In genomic region chr10:11824376-11824775, GRCh38 we compare ENCODE assay signal across 12 cellular contexts. TPM values are rescaled to one million over a fixed set of nuclear protein-coding genes. Genes with fewer than 3 reads are reported as not detected.
DNase-seq lines count a peak whose midpoint lies in the region; ATAC-seq, FAIRE-seq and TF ChIP-seq lines count a peak whose summit lies in the region.
"Had no signal": no experiment of that assay in that cellular context is flagged by ENCODE, and none has a peak within 500 bp of the region (broad histone marks: within the 10 kb centered on the region; RNA-seq: fewer than 3 reads in every experiment).

No MANE protein-coding gene starts in this region.

- H4K5ac ChIP-seq in mesendoderm (ENCODE audit: low read length) = no peak overlapping the region

- H3K4me2 ChIP-seq in mesendoderm (ENCODE audit: low read length) = peak overlapping the region; percentile 26

- no peak overlapping the region for H3K23ac ChIP-seq in mesendoderm (ENCODE audit: low read length)

- peaks cover 14% of the 10 kb centered on the region for H3K79me1 ChIP-seq in mesendoderm (ENCODE audit: low read length)

- H3K4me1 ChIP-seq in ACC112 (ENCODE audit: control insufficient read depth, insufficient read depth, low read length, unreplicated experiment) = peaks cover 10% of the 10 kb centered on the region
- H3K4me1 ChIP-seq in HUES48 (ENCODE audit: control insufficient read depth, insufficient read depth, low read length) = peaks cover 12% of the 10 kb centered on the region
- peaks cover 14% of the 10 kb centered on the region for H3K4me1 ChIP-seq in mesendoderm (ENCODE audit: control insufficient read depth, low read depth, low read length)

- DNase-seq in bronchial epithelial cell (ENCODE audit: low read depth) (peak; percentile 50), mesendoderm (no peak), GM19238 (ENCODE audit: insufficient read length, low spot score) (no peak), medulla oblongata (ENCODE audit: extremely low spot score) (no peak)
- DNase-seq: activated CD4-positive, CD25-positive, alpha-beta regulatory T cell; DMS 273 treated with DMSO at 0.1 percent for 48 hours; NCI-H510A had no signal

- no peak for ATAC-seq in HG03439 (IDR thresholded peaks at IDR 0.05; ENCODE audit: unreplicated experiment)
- ATAC-seq in GM18511 (IDR thresholded peaks at IDR 0.05; ENCODE audit: unreplicated experiment) = no peak

- peak overlapping the region; percentile 90 for H2AFZ ChIP-seq in ACC112 (ENCODE audit: low read length, unreplicated experiment)

- no peak overlapping the region for H3K9ac ChIP-seq in HUES48 (ENCODE audit: low read depth, low read length)
- peak overlapping the region; percentile 82 for H3K9ac ChIP-seq in mesendoderm (ENCODE audit: low read length)

- H3K36me3 ChIP-seq in ACC112 (ENCODE audit: insufficient read depth, low read length) (no peaks in the 10 kb centered on the region), HUES48 (ENCODE audit: control insufficient read depth, insufficient read depth, low read length) (no peaks in the 10 kb centered on the region), bronchial epithelial cell (ENCODE audit: control insufficient read depth, insufficient read depth, low read length) (no peaks in the 10 kb centered on the region), mesendoderm (ENCODE audit: control insufficient read depth, insufficient read depth, low read length) (no peaks in the 10 kb centered on the region)
- H3K36me3 ChIP-seq: neutrophil had no signal

- peak overlapping the region; percentile 43 for H3K56ac ChIP-seq in mesendoderm (ENCODE audit: low read length)

- H3K4me3 ChIP-seq in ACC112 (ENCODE audit: low read depth, low read length) (peak overlapping the region; percentile 86), HUES48 (ENCODE audit: low read depth, low read length) (peak overlapping the region; percentile 85), bronchial epithelial cell (ENCODE audit: low read depth, low read length) (peak overlapping the region; percentile 86), mesendoderm (ENCODE audit: low read length) (no peak overlapping the region)

- H3K79me2 ChIP-seq in ACC112 (ENCODE audit: control insufficient read depth, insufficient read depth, low read length, unreplicated experiment) = no peaks in the 10 kb centered on the region
- H3K79me2 ChIP-seq in mesendoderm (ENCODE audit: control insufficient read depth, insufficient read depth, low read length) = peaks cover 37% of the 10 kb centered on the region

- no peak for FAIRE-seq in bronchial epithelial cell (lab: Jason Lieb, UNC)

- peaks cover 7% of the 10 kb centered on the region for H3K27me3 ChIP-seq in ACC112 (ENCODE audit: insufficient read depth, low read length)
- H3K27me3 ChIP-seq in HUES48 (ENCODE audit: control insufficient read depth, insufficient read depth, low read length) = peaks cover 14% of the 10 kb centered on the region
- H3K27me3 ChIP-seq in bronchial epithelial cell (ENCODE audit: control insufficient read depth, insufficient read depth, low read length) = no peaks in the 10 kb centered on the region
- no peaks in the 10 kb centered on the region for H3K27me3 ChIP-seq in mesendoderm (ENCODE audit: insufficient read depth, low read length, poor library complexity)

- no peak overlapping the region for H3K4ac ChIP-seq in mesendoderm (ENCODE audit: low read depth, low read length)

- H2BK120ac ChIP-seq in mesendoderm (ENCODE audit: low read depth, low read length) = no peak overlapping the region

- no peak overlapping the region for H2AK5ac ChIP-seq in mesendoderm (ENCODE audit: low read length)

- WGBS in mesendoderm (ENCODE audit: extremely low coverage, insufficient coverage, low lambda C conversion rate) = no CpG with 5 or more reads among the region's 6 CpGs

- H3K18ac ChIP-seq in mesendoderm (ENCODE audit: low read length) = no peak overlapping the region

- no peak overlapping the region for H2BK15ac ChIP-seq in mesendoderm (replicated peaks; ENCODE audit: low read depth)

- H3K27ac ChIP-seq in ACC112 (ENCODE audit: low read depth, low read length) = no peak overlapping the region
- H3K27ac ChIP-seq in HUES48 (ENCODE audit: low read depth, low read length) = no peak overlapping the region
- H3K27ac ChIP-seq in mesendoderm (ENCODE audit: low read depth, low read length) = no peak overlapping the region
- H3K27ac ChIP-seq: neutrophil had no signal

- no peak overlapping the region for H2BK5ac ChIP-seq in mesendoderm (ENCODE audit: low read length)

- H4K8ac ChIP-seq in mesendoderm (ENCODE audit: low read depth, low read length) = no peak overlapping the region

- H3K9me3 ChIP-seq in HUES48 (ENCODE audit: control insufficient read depth, insufficient read depth, low read length) = no peaks in the 10 kb centered on the region
- H3K9me3 ChIP-seq: neutrophil had no signal

- TF ChIP-seq CTCF in bronchial epithelial cell (IDR thresholded peaks at IDR 0.05; ENCODE audit: insufficient read depth, low read length, severe bottlenecking) = no peak

RNA-seq across cellular contexts. Expression of gene PROSER2, which starts 1.2 kb away (rescaled TPM):
- 20.8 and 27.8 TPM in 2 replicates for total RNA-seq in bronchial epithelial cell
- polyA plus RNA-seq in mesendoderm (2013, experiment 1 of 2) = 9.8 TPM
- polyA plus RNA-seq in mesendoderm (2013, experiment 2 of 2) = 9.5 TPM
